Comparison of ENCODE assay signal across 25 cellular contexts in genomic region chr10:77788496-77789010, GRCh38.
"Had no signal": no experiment of that assay in that cellular context is flagged by ENCODE, and none has a peak within 500 bp of the region (broad histone marks: within the 10 kb centered on the region; RNA-seq: fewer than 3 reads in every experiment).

No MANE protein-coding gene starts in this region.

- H3K27me3 Mint-ChIP-seq: stimulated activated naive CD8-positive, alpha-beta T cell treated with anti-CD3 and anti-CD28 coated beads, Interleukin-15, Interleukin-2, amounts not matched to agents 100 ng/mL and 50 ng/mL, for 24 hours had no signal

- H3K4me3 Mint-ChIP-seq: immature natural killer cell; naive thymus-derived CD8-positive, alpha-beta T cell; stimulated activated naive CD8-positive, alpha-beta T cell treated with anti-CD3 and anti-CD28 coated beads, Interleukin-15, Interleukin-2, amounts not matched to agents 100 ng/mL and 50 ng/mL, for 24 hours had no signal

- H3K36me3 Mint-ChIP-seq: naive thymus-derived CD8-positive, alpha-beta T cell had no signal

- H3K4me3 ChIP-seq: left lung, lower lobe of right lung, pancreas, right atrium auricular region, right lobe of liver, skin epidermis, suprapubic skin, thoracic aorta, tibial artery, uterus had no signal

- H3K9me3 ChIP-seq: left lung, lower lobe of right lung, pancreas, right lobe of liver, suprapubic skin, thoracic aorta, tibial artery, uterus had no signal

- H3K36me3 ChIP-seq: uterus had no signal

- H3K27ac Mint-ChIP-seq: stimulated activated naive CD8-positive, alpha-beta T cell treated with anti-CD3 and anti-CD28 coated beads, Interleukin-15, Interleukin-2, amounts not matched to agents 100 ng/mL and 50 ng/mL, for 24 hours had no signal

- DNase-seq: hypothalamus; immature natural killer cell; kidney; left colon; left lung; lower lobe of right lung; mammary epithelial cell; mesenchymal stem cell; naive thymus-derived CD8-positive, alpha-beta T cell; nucleus accumbens; pancreas; right lobe of liver; stimulated activated CD4-positive, alpha-beta T cell treated with anti-CD3 and anti-CD28 coated beads, Interleukin-12 subunit alpha, Interleukin-12 subunit beta, amount 100 ng/mL, for 4 hours; stimulated activated CD4-positive, alpha-beta T cell treated with anti-CD3 and anti-CD28 coated beads, Interleukin-15, amount 100 ng/mL, for 24 hours; stimulated activated CD4-positive, alpha-beta T cell treated with anti-CD3 and anti-CD28 coated beads, Interleukin-2, amount 100 ng/mL, for 24 hours; stimulated activated CD4-positive, alpha-beta T cell treated with anti-CD3 and anti-CD28 coated beads, Interleukin-4, amount 100 ng/mL, for 1 hour; stimulated activated naive CD4-positive, alpha-beta T cell; trophoblast cell; uterus had no signal

- ATAC-seq: left colon; left lung; lower lobe of right lung; naive thymus-derived CD8-positive, alpha-beta T cell; pancreas; right lobe of liver had no signal

- H3K4me1 Mint-ChIP-seq: immature natural killer cell; naive thymus-derived CD8-positive, alpha-beta T cell had no signal

- H3K27me3 ChIP-seq: left lung, pancreas, right atrium auricular region, right lobe of liver, suprapubic skin, tibial artery, uterus had no signal

- H3K27ac ChIP-seq: left lung, lower lobe of right lung, pancreas, right atrium auricular region, right lobe of liver, skin epidermis, suprapubic skin, thoracic aorta, tibial artery, uterus had no signal

- H3K4me1 ChIP-seq: left lung, lower lobe of right lung, pancreas, right atrium auricular region, right lobe of liver, suprapubic skin, tibial artery, uterus had no signal
